Comparison of ENCODE assay signal across 11 cellular contexts in the genomic region with DNA sequence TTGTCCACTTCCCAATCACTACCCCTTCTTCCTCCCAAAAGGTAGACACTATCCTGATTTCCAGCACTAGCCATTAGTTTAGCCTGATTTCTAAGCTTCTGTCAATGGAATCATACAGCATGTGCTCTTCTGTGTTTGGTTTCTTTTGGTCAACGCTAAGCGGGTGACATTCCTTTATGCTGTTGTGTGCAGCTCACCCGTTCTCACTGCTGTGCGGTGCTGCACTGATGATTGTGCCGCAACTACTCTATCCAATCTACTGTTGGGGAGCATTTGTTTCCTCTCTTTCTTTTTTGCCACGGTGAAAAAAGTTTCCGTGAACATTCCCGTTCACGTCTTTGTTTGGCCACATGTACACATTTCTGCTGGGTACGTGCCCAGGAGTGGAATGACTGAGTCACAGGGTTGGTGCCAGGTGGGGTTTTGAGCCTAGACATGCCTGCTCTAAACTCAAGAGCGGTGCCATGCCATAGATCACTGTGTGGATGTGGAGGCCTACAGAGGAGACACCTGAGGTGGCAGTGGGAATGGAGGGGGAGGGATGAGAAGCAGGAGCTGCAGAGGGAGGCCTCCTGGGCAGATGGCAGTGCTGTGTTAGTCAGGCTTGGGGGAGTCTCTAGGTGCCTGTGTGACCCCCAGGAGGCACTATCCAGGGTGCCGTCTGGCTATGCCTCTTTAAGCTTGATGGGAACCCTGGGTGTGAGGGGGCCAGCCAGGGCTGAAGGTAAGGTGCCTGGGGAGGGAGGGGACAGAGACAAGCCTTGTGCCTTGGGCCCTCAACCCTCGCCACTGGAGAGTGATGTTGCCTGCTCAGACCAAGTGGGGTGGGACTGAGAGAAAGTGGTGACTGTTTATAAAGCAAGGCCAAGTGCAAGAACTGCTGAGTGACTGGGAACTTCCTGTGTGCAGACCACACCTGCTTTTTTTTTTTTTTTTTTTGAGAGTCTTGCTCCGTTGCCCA. TPM values are rescaled to one million over a fixed set of nuclear protein-coding genes. Genes with fewer than 3 reads are reported as not detected.
A peak's percentile ranks its signal among the peaks of the same experiment; 100 is the strongest.
DNase-seq lines count a peak whose midpoint lies in the region; ATAC-seq, FAIRE-seq and TF ChIP-seq lines count a peak whose summit lies in the region.
"Had no signal": no experiment of that assay in that cellular context is flagged by ENCODE, and none has a peak within 500 bp of the region (broad histone marks: within the 10 kb centered on the region; RNA-seq: fewer than 3 reads in every experiment).

No MANE protein-coding gene starts in this region.

- TF ChIP-seq EP300 in A549 (IDR thresholded peaks at IDR 0.05) = no peak

- H3K27ac ChIP-seq in A549 = peak overlapping the region; percentile 85 to 92
- peak overlapping the region; percentile 58 for H3K27ac ChIP-seq in ectodermal cell (ENCODE audit: insufficient read depth, low read depth, low read length, poor library complexity, severe bottlenecking)
- no peak overlapping the region for H3K27ac ChIP-seq in prostate gland
- H3K27ac ChIP-seq: Peyer's patch had no signal

- H3K4me1 ChIP-seq in A549 (peaks cover 76% of the 10 kb centered on the region), ectodermal cell (ENCODE audit: control insufficient read depth, insufficient read depth, low read length) (peaks cover 22% of the 10 kb centered on the region), prostate gland (replicated peaks) (no peaks in the 10 kb centered on the region)
- H3K4me1 ChIP-seq: Peyer's patch had no signal

- intact Hi-C loops in prostate gland (cut with DNase I) = loop anchor here (5.0 kb wide), 1 partner anchor 95 kb away; no protein-coding TSS in a partner anchor

- TF ChIP-seq POLR2A in A549 (IDR thresholded peaks at IDR 0.05; ENCODE audit: low read length) = no peak
- no peak for TF ChIP-seq POLR2A in prostate gland (IDR thresholded peaks at IDR 0.05)
- TF ChIP-seq POLR2A in GM12892 (IDR thresholded peaks at IDR 0.05; ENCODE audit: low read depth, low read length) = no peak

- POLR2A ChIA-PET in A549 (lab: Yijun Ruan, JAX) = interaction anchor here (0.6 to 2.0 kb wide), 4 partner anchors 12 to 95 kb away, joined by 3 to 8 read pairs (median 6); partner anchors contain the start of gene ANKRD33B

- H3K36me3 ChIP-seq in ectodermal cell (ENCODE audit: control insufficient read depth, insufficient read depth, low read length) (no peaks in the 10 kb centered on the region), prostate gland (no peaks in the 10 kb centered on the region)
- H3K36me3 ChIP-seq: Peyer's patch, spleen had no signal

- H3K4me2 ChIP-seq in A549 = peak overlapping the region; percentile 67

- no peak for TF ChIP-seq CTCF in A549 (IDR thresholded peaks at IDR 0.05)
- TF ChIP-seq CTCF in prostate gland (IDR thresholded peaks at IDR 0.05) = no peak
- TF ChIP-seq CTCF in D721Med (IDR thresholded peaks at IDR 0.05; ENCODE audit: insufficient read depth, missing control alignments) = no peak

- ATAC-seq in A549 (no peak), GM19455 (IDR thresholded peaks at IDR 0.05; ENCODE audit: unreplicated experiment) (peak; percentile 62), HG03571 (IDR thresholded peaks at IDR 0.05; ENCODE audit: unreplicated experiment) (peak; percentile 79)

- CTCF ChIA-PET in A549 (lab: Yijun Ruan, JAX) = interaction anchor here (0.8 to 3.0 kb wide), 9 partner anchors 13 to 100 kb away, joined by 3 to 18 read pairs (median 5); no protein-coding TSS in a partner anchor

- 81% methylated on average over 14 of the region's 14 CpGs for WGBS in A549 (ENCODE audit: missing lambda C conversion rate)
- WGBS in ectodermal cell, 2 experiments = 94% methylated on average over 14 of the region's 14 CpGs
- 85% methylated on average over 14 of the region's 14 CpGs for WGBS in prostate gland

- no peak overlapping the region for H3K4me3 ChIP-seq in A549
- no peak overlapping the region for H3K4me3 ChIP-seq in ectodermal cell (ENCODE audit: insufficient read depth, low read depth, low read length)
- H3K4me3 ChIP-seq in prostate gland = no peak overlapping the region
- H3K4me3 ChIP-seq: Peyer's patch, spleen had no signal

- no peak for TF ChIP-seq RAD21 in A549 (conservative IDR thresholded peaks at IDR 0.05 in 1 of 2, IDR thresholded peaks at IDR 0.05 in 1 of 2)

- H3K9me3 ChIP-seq in A549 = no peaks in the 10 kb centered on the region
- no peaks in the 10 kb centered on the region for H3K9me3 ChIP-seq in ectodermal cell (ENCODE audit: control insufficient read depth, low read length)
- no peaks in the 10 kb centered on the region for H3K9me3 ChIP-seq in prostate gland
- H3K9me3 ChIP-seq: Peyer's patch, spleen had no signal

- H3K27me3 ChIP-seq in ectodermal cell (ENCODE audit: control insufficient read depth, insufficient read depth, low read length, poor library complexity, severe bottlenecking) (no peaks in the 10 kb centered on the region), prostate gland (replicated peaks; ENCODE audit: insufficient read depth) (no peaks in the 10 kb centered on the region)
- H3K27me3 ChIP-seq: Peyer's patch, spleen had no signal

- no peak for FAIRE-seq in A549 (lab: Jason Lieb, UNC)
- FAIRE-seq in D721Med (lab: Jason Lieb, UNC) = no peak
- FAIRE-seq in GM12892 (lab: Jason Lieb, UNC) = no peak

- DNase-seq in A549 (ENCODE audit: low read depth in 1 of 2, low spot score in 1 of 2) (peak in 1 of 2 experiments; percentile 51), prostate gland (ENCODE audit: low spot score) (no peak), NK-92 (lab: John Stamatoyannopoulos, UW; ENCODE audit: unreplicated experiment) (no peak), D721Med (ENCODE audit: insufficient read length, low spot score) (no peak), GM12892 (ENCODE audit: insufficient read length) (no peak)
- DNase-seq: DMS79 treated with DMSO at 0.1 percent for 48 hours, spleen had no signal

TF ChIP-seq in A549, 52 proteins besides CTCF, POLR2A, EP300 and RAD21 (continues in another document):
- TF ChIP-seq POLR2AphosphoS2 (conservative IDR thresholded peaks at IDR 0.05; ENCODE audit: low read length) (no peak), ELK1 (IDR thresholded peaks at IDR 0.05; ENCODE audit: low read depth, low read length) (no peak), CEBPB (IDR thresholded peaks at IDR 0.05) (no peak), ZSCAN20 (CRISPR knock-in tag; IDR thresholded peaks at IDR 0.05) (peak; percentile 60; the same call in 1 of the 2 replicates), SREBF2 (IDR thresholded peaks at IDR 0.05) (no peak), HOXB5 (CRISPR knock-in tag; IDR thresholded peaks at IDR 0.05) (peak; percentile 81), HDAC2 (IDR thresholded peaks at IDR 0.05) (no peak), TP53 (CRISPR knock-in tag; IDR thresholded peaks at IDR 0.05) (no peak), RARB (CRISPR knock-in tag; IDR thresholded peaks at IDR 0.05) (0 out of 2 replicates have a peak, but pooled peaks have one; percentile 35), ESRRA (IDR thresholded peaks at IDR 0.05; ENCODE audit: borderline replicate concordance, low read length) (no peak), CHD4 (IDR thresholded peaks at IDR 0.05; ENCODE audit: borderline replicate concordance) (no peak), EHMT2 (IDR thresholded peaks at IDR 0.05; ENCODE audit: low read depth) (no peak), CHD2 (IDR thresholded peaks at IDR 0.05; ENCODE audit: low read length, partially characterized antibody) (no peak), KDM1A (IDR thresholded peaks at IDR 0.05; ENCODE audit: low read depth) (no peak), MYC (IDR thresholded peaks at IDR 0.05; ENCODE audit: borderline replicate concordance, low read length) (no peak), RCOR1 (IDR thresholded peaks at IDR 0.05; ENCODE audit: low read depth, low read length) (no peak), HOXB13 (CRISPR knock-in tag; IDR thresholded peaks at IDR 0.05; ENCODE audit: low read depth) (peak; percentile 92), HMGXB4 (CRISPR knock-in tag; IDR thresholded peaks at IDR 0.05; ENCODE audit: borderline replicate concordance) (no peak), BHLHE40 (IDR thresholded peaks at IDR 0.05; ENCODE audit: low read depth, low read length) (no peak), NR3C1 (IDR thresholded peaks at IDR 0.05) (no peak)

RNA-seq across cellular contexts. Expression of gene ANKRD33B, which starts 11.4 kb away (rescaled TPM):
- 6.9 and 8.2 TPM in 2 replicates for polyA plus RNA-seq in A549 (2011; rRNA removed)
- polyA plus RNA-seq in A549 (2012; cell fraction: cytosol; rRNA removed) = 7.3 and 11.1 TPM in 2 replicates
- 24.2 and 33.7 TPM in 2 replicates for polyA plus RNA-seq in A549 (2012; cell fraction: nucleus; rRNA removed)
- 4.0 to 7.1 TPM (median 4.4 TPM) in 3 replicates for polyA plus RNA-seq in A549 (2017; fragmentation: RNase III; extraction: RNeasy Plus Mini Kit Qiagen cat#74134 plus additional on column Dnase treatment)
- 24.1 and 27.2 TPM in 2 replicates for polyA minus RNA-seq in A549 (2011; rRNA and poly(A)+ RNA removed)
- polyA plus RNA-seq in ectodermal cell (2013, experiment 1 of 4) = 3.4 TPM
- polyA plus RNA-seq in ectodermal cell (2013, experiment 2 of 4) = 4.1 TPM
- polyA plus RNA-seq in ectodermal cell (2013, experiment 3 of 4) = 2.7 TPM
- 2.8 TPM for polyA plus RNA-seq in ectodermal cell (2013, experiment 4 of 4)
- 1 to 10 TPM; 4.1 to 7.4 TPM for total RNA-seq in prostate gland
- polyA plus RNA-seq in GM12892 (2012; ENCODE audit: missing spikeins) = 30.2 TPM

Comparison
In these comparisons a context has a peak if more than half of its experiments do, and no peak if none do; other contexts are left out.
1. ATAC-seq: peak in GM19455 (single experiment) and HG03571 (single experiment); none in A549 (0 of 2).
2. H3K27ac ChIP-seq: peak in A549 (2 of 2) and ectodermal cell (single experiment); none in prostate gland (0 of 2).